25 cellular contexts compared by ENCODE assay signal in genomic region chr6:140670013-140670412, GRCh38.
A peak's percentile ranks its signal among the peaks of the same experiment; 100 is the strongest.
DNase-seq lines count a peak whose midpoint lies in the region; ATAC-seq and TF ChIP-seq lines count a peak whose summit lies in the region.
"Had no signal": no experiment of that assay in that cellular context is flagged by ENCODE, and none has a peak within 500 bp of the region (broad histone marks: within the 10 kb centered on the region; RNA-seq: fewer than 3 reads in every experiment).

No MANE protein-coding gene starts in this region.

- H3K27me3 ChIP-seq in PC-3 (ENCODE audit: low read length) (no peaks in the 10 kb centered on the region), foreskin keratinocyte (no peaks in the 10 kb centered on the region)
- H3K27me3 ChIP-seq: ascending aorta; BLaER1 treated with 17β-estradiol and CSF1 and Interleukin-3, amounts not matched to agents 10 nM and 100 nM; vagina had no signal

- H3K9me2 ChIP-seq in PC-3 (replicated peaks; ENCODE audit: low read length), result no peaks in the 10 kb centered on the region

- BruUV-seq in PC-3 (replicated peaks; lab: Mats Ljungman, UMichigan), result no TSS peak

- intact Hi-C loops in PC-3 (cut with micrococcal nuclease), result no loop called here

- H2AFZ ChIP-seq in PC-3 (ENCODE audit: low read length), result no peak overlapping the region; the same call in 1 of the 2 replicates

- CTCF ChIA-PET in PC-3 (lab: Charles Lee), result no interaction called here

- ATAC-seq in PC-3 (no peak), foreskin keratinocyte (peak; percentile 39), GM21529 (IDR thresholded peaks at IDR 0.05; ENCODE audit: unreplicated experiment) (no peak)
- ATAC-seq: A549; activated naive CD4-positive, alpha-beta T cell treated with anti-CD3 and anti-CD28 coated beads, Interleukin-2, amount 50 U/mL, for 72 hours; HCT116; psoas muscle had no signal

- H3K79me2 ChIP-seq in PC-3 (ENCODE audit: low read length), result no peaks in the 10 kb centered on the region

- H3K9ac ChIP-seq in PC-3 (ENCODE audit: low read length), result no peak overlapping the region
- H3K9ac ChIP-seq: BLaER1 treated with 17β-estradiol and CSF1 and Interleukin-3, amounts not matched to agents 10 nM and 100 nM had no signal

- TF ChIP-seq CTCF in PC-3 (conservative IDR thresholded peaks at IDR 0.05; ENCODE audit: low read depth, low read length) (no peak), choroid plexus epithelial cell (conservative IDR thresholded peaks at IDR 0.05; ENCODE audit: low read depth, low read length) (no peak), foreskin keratinocyte (conservative IDR thresholded peaks at IDR 0.05) (no peak)

- H3K36me3 ChIP-seq in PC-3 (ENCODE audit: low read depth, low read length), result no peaks in the 10 kb centered on the region
- H3K36me3 ChIP-seq: ascending aorta; BLaER1 treated with 17β-estradiol and CSF1 and Interleukin-3, amounts not matched to agents 10 nM and 100 nM; vagina had no signal

- no peaks in the 10 kb centered on the region for H3F3A ChIP-seq in PC-3 (ENCODE audit: low read length, unreplicated experiment)

- POLR2A ChIA-PET in PC-3 (lab: Charles Lee; ENCODE audit: unreplicated experiment), result no interaction called here

- H3K4me2 ChIP-seq in PC-3 (ENCODE audit: low read length), result no peak overlapping the region
- H3K4me2 ChIP-seq: A549; BLaER1 treated with 17β-estradiol and CSF1 and Interleukin-3, amounts not matched to agents 10 nM and 100 nM had no signal

- H3K4me1 ChIP-seq in PC-3 (ENCODE audit: insufficient read depth, low read length) (no peaks in the 10 kb centered on the region), foreskin keratinocyte (no peaks in the 10 kb centered on the region)
- H3K4me1 ChIP-seq: A549; ascending aorta; BLaER1 treated with 17β-estradiol and CSF1 and Interleukin-3, amounts not matched to agents 10 nM and 100 nM; psoas muscle; vagina had no signal

- peak; percentile 2 for DNase-seq in COLO829 (ENCODE audit: low spot score)
- DNase-seq in PC-3, result peak; percentile 4
- DNase-seq in choroid plexus epithelial cell (ENCODE audit: low read depth), result peak; percentile 52
- peak in 1 of 2 donors; percentile 22 for DNase-seq in foreskin keratinocyte
- no peak for DNase-seq in activated T-cell treated with anti-CD3 and anti-CD28 coated beads, Interleukin-2, amount 50 U/mL, for 48 hours
- no peak for DNase-seq in DMS79 treated with DMSO at 0.1 percent for 48 hours (lab: John Stamatoyannopoulos, UW)
- DNase-seq in HuH-7 (ENCODE audit: low spot score), result no peak
- DNase-seq: activated CD4-positive, alpha-beta T cell treated with anti-CD3 and anti-CD28 coated beads, Interleukin-2, amount 10 ng/mL, durations not matched to agents 7 days and 5 days; effector CD4-positive, alpha-beta T cell; head of caudate nucleus; Kasumi-1; kidney glomerular epithelial cell; NCI-H1092; NCI-H2029 treated with DMSO at 0.1 percent for 48 hours; NCI-H2227 treated with DMSO at 0.1 percent for 48 hours; NCI-H69; psoas muscle; stimulated activated CD4-positive, alpha-beta T cell treated with anti-CD3 and anti-CD28 coated beads, Interleukin-2, amount 100 ng/mL, for 24 hours had no signal

- H3K9me3 ChIP-seq in PC-3 (ENCODE audit: low read length), result no peaks in the 10 kb centered on the region
- H3K9me3 ChIP-seq: A549, ascending aorta, vagina had no signal

- H3K27ac ChIP-seq in PC-3 (ENCODE audit: low read length), result no peak overlapping the region
- no peak overlapping the region for H3K27ac ChIP-seq in foreskin keratinocyte
- H3K27ac ChIP-seq: A549; ascending aorta; BLaER1 treated with 17β-estradiol and CSF1 and Interleukin-3, amounts not matched to agents 10 nM and 100 nM; psoas muscle; vagina had no signal

- no peak overlapping the region for H3K4me3 ChIP-seq in PC-3 (ENCODE audit: low read length)
- H3K4me3 ChIP-seq in choroid plexus epithelial cell (ENCODE audit: low read depth, low read length), result no peak overlapping the region
- H3K4me3 ChIP-seq: A549; ascending aorta; BLaER1 treated with 17β-estradiol and CSF1 and Interleukin-3, amounts not matched to agents 10 nM and 100 nM; psoas muscle; vagina had no signal

- H4K20me1 ChIP-seq in PC-3 (ENCODE audit: low read length), result no peaks in the 10 kb centered on the region
- H4K20me1 ChIP-seq: BLaER1 treated with 17β-estradiol and CSF1 and Interleukin-3, amounts not matched to agents 10 nM and 100 nM had no signal

Comparison
In these comparisons a context has a peak if more than half of its experiments do, and no peak if none do; other contexts are left out.
1. DNase-seq: peak in COLO829 (single experiment), PC-3 (single experiment) and choroid plexus epithelial cell (single experiment); none in activated T-cell treated with anti-CD3 and anti-CD28 coated beads, Interleukin-2, amount 50 U/mL, for 48 hours (0 of 2), DMS79 treated with DMSO at 0.1 percent for 48 hours (single experiment) and HuH-7 (single experiment).